Comparison of ENCODE assay signal across 24 cellular contexts in the genomic region with DNA sequence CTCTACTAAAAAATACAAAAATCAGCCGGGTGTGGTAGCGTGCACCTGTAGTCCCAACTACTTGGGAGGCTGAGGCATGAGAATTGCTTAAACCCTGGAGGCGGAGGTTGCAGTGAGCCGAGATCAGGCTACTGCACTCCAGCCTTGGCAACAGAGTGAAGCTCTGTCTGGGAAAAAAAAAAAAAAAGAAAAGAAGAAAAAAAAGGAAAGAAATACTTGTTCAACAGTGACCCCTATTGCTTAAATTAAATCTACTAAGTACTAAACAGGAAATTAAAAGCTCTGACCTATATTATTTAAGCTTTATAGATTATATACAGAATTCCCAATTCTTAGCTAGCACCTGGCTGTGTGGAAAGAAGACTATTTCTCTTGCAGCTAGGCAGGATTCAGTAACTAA. TPM values are rescaled to one million over a fixed set of nuclear protein-coding genes. Genes with fewer than 3 reads are reported as not detected.
DNase-seq lines count a peak whose midpoint lies in the region; ATAC-seq, FAIRE-seq and TF ChIP-seq lines count a peak whose summit lies in the region.
"Had no signal": no experiment of that assay in that cellular context is flagged by ENCODE, and none has a peak within 500 bp of the region (broad histone marks: within the 10 kb centered on the region; RNA-seq: fewer than 3 reads in every experiment).

No MANE protein-coding gene starts in this region.

- CTCF ChIA-PET in HepG2 (lab: Yijun Ruan, JAX; ENCODE audit: low intra/inter-chr PET ratio, low total read pairs) (no interaction called here), K562 (lab: Yijun Ruan, JAX; ENCODE audit: low intra/inter-chr PET ratio) (interaction anchor here (0.6 to 1.5 kb wide), 4 partner anchors 69 to 111 kb away, joined by 3 to 10 read pairs (median 4); no protein-coding TSS in a partner anchor)

- no peaks in the 10 kb centered on the region for H3K79me2 ChIP-seq in HepG2 (ENCODE audit: insufficient read depth, low read length)
- peaks cover 5% of the 10 kb centered on the region; the same call in 1 of the 3 replicates for H3K79me2 ChIP-seq in K562 (ENCODE audit: control insufficient read depth, insufficient read depth, low read length)

- intact Hi-C loops in HepG2 (cut with micrococcal nuclease; ENCODE audit: unreplicated experiment) (no loop called here), K562 (cut with micrococcal nuclease) (loop anchor here (2.0 to 5.0 kb wide), 2 partner anchors 82 to 145 kb away; no protein-coding TSS in a partner anchor)

- POLR2A ChIA-PET in HepG2 (lab: Yijun Ruan, JAX) = interaction anchor here (1.0 kb wide), 1 partner anchor 99 kb away, joined by 3 read pairs; the partner anchor contains the start of gene MED1
- POLR2A ChIA-PET in K562 (lab: Yijun Ruan, JAX) = interaction anchor here (0.7 to 2.0 kb wide), 4 partner anchors 8 to 24 kb away, joined by 3 to 17 read pairs (median 4); no protein-coding TSS in a partner anchor

- ATAC-seq in HepG2 (no peak), K562 (peak; percentile 66), GM18511 (IDR thresholded peaks at IDR 0.05; ENCODE audit: unreplicated experiment) (no peak)
- ATAC-seq: naive thymus-derived CD4-positive, alpha-beta T cell had no signal

- no peak overlapping the region for H3K4me2 ChIP-seq in HepG2 (ENCODE audit: low read depth, low read length)
- no peak overlapping the region for H3K4me2 ChIP-seq in K562 (ENCODE audit: insufficient read depth, low read length)

- H3K4me1 ChIP-seq in liver (ENCODE audit: control insufficient read depth in 4 of 4, insufficient read depth in 4 of 4, low read length in 3 of 4) (peaks cover 0 to 6% (median 0%) of the 10 kb centered on the region in 4 donors), HepG2 (ENCODE audit: insufficient read depth, low read length) (peaks cover 6% of the 10 kb centered on the region), K562 (replicated peaks in 1 of 2; ENCODE audit: control insufficient read depth in 2 of 2, insufficient read depth in 2 of 2, low read length in 2 of 2) (peaks cover 0 to 6% of the 10 kb centered on the region in 2 experiments; a peak in 3 of 5 replicates)
- H3K4me1 ChIP-seq: uterus had no signal

- no peak overlapping the region for H3K27ac Mint-ChIP-seq in endothelial cell (ENCODE audit: unreplicated experiment)
- H3K27ac Mint-ChIP-seq: activated CD4-positive, alpha-beta T cell treated with anti-CD3 and anti-CD28 coated beads, Interleukin-2, amount 10 ng/mL, durations not matched to agents 24 days and 14 days; naive thymus-derived CD4-positive, alpha-beta T cell had no signal

- in situ Hi-C loops in HepG2 (cut with HindIII; ENCODE audit: extremely low pct_ligation_motif_present, low pct_unique_long_range_greater_than_20kb) = no loop called here
- in situ Hi-C loops in K562 (cut with MboI) = no loop called here

- H3K27me3 ChIP-seq in liver (ENCODE audit: control insufficient read depth in 4 of 4, insufficient read depth in 4 of 4, low read length in 3 of 4) = no peaks in the 10 kb centered on the region
- no peaks in the 10 kb centered on the region for H3K27me3 ChIP-seq in HepG2 (ENCODE audit: control insufficient read depth in 1 of 2, insufficient read depth in 2 of 2, low read length in 2 of 2)
- no peaks in the 10 kb centered on the region for H3K27me3 ChIP-seq in K562 (ENCODE audit: control insufficient read depth in 2 of 2, insufficient read depth in 2 of 2, low read length in 2 of 2)
- H3K27me3 ChIP-seq: uterus had no signal

- H3K27ac ChIP-seq in liver (ENCODE audit: low read depth in 1 of 2, low read length in 2 of 2) (no peak overlapping the region), HepG2 (ENCODE audit: extremely low read length, insufficient read depth, low read length) (no peak overlapping the region), K562 (ENCODE audit: extremely low read depth, low read depth, low read length) (peak overlapping the region; percentile 60; the same call in 2 of the 3 replicates)
- H3K27ac ChIP-seq: skin epidermis, uterus had no signal

- TF ChIP-seq POLR2A in HepG2 (IDR thresholded peaks at IDR 0.05; ENCODE audit: insufficient read depth in 1 of 2, low read depth in 2 of 2, low read length in 2 of 2) (no peak), K562 (conservative IDR thresholded peaks at IDR 0.05) (no peak)

- no peaks in the 10 kb centered on the region for H3K9me3 ChIP-seq in liver (ENCODE audit: control insufficient read depth in 4 of 4, low read length in 3 of 4)
- no peaks in the 10 kb centered on the region for H3K9me3 ChIP-seq in HepG2 (ENCODE audit: low read length)
- no peaks in the 10 kb centered on the region for H3K9me3 ChIP-seq in K562 (replicated peaks; ENCODE audit: control insufficient read depth, insufficient read depth, low read depth, low read length)
- H3K9me3 ChIP-seq: uterus had no signal

- no peak for DNase-seq in HepG2 (ENCODE audit: low spot score)
- DNase-seq in K562 (ENCODE audit: extremely low read depth in 1 of 4, low spot score in 3 of 4) = no peak
- no peak for DNase-seq in NCI-H345 treated with DMSO at 0.1 percent for 48 hours (lab: John Stamatoyannopoulos, UW; ENCODE audit: unreplicated experiment)
- DNase-seq in endothelial cell (ENCODE audit: low spot score) = no peak
- no peak for DNase-seq in epidermal melanocyte (ENCODE audit: insufficient read length, low spot score)
- DNase-seq: activated CD4-positive, alpha-beta T cell treated with anti-CD3 and anti-CD28 coated beads, Interleukin-2, amount 10 ng/mL, durations not matched to agents 24 days and 14 days; activated CD8-positive, alpha-beta memory T cell treated with anti-CD3 and anti-CD28 coated beads, Interleukin-2, amount 50 U/mL, for 4 hours; activated effector memory CD4-positive, alpha-beta T cell treated with anti-CD3 and anti-CD28 coated beads, Interleukin-2, amount 50 U/mL, for 16 hours; caudate nucleus; effector CD4-positive, alpha-beta T cell; EL; mesenchymal stem cell; naive thymus-derived CD4-positive, alpha-beta T cell; NCI-H2081; NCI-H526 treated with DMSO at 0.1 percent for 48 hours; posterior cingulate gyrus; stimulated activated CD4-positive, alpha-beta T cell treated with anti-CD3 and anti-CD28 coated beads, Interleukin-4, amount 100 ng/mL, for 1 hour; uterus had no signal

- H3K4me3 ChIP-seq in liver (ENCODE audit: low read depth in 1 of 3, low read length in 3 of 3) (no peak overlapping the region), HepG2 (replicated peaks in 1 of 3; ENCODE audit: insufficient read depth in 1 of 3, low read depth in 2 of 3, low read length in 3 of 3) (no peak overlapping the region), K562 (no peak overlapping the region)
- H3K4me3 ChIP-seq: skin epidermis, uterus had no signal

- BruUV-seq in HepG2 (replicated peaks; lab: Mats Ljungman, UMichigan) (no TSS peak), K562 (replicated peaks; lab: Mats Ljungman, UMichigan) (no TSS peak)

- H3K4me3 Mint-ChIP-seq in endothelial cell (ENCODE audit: unreplicated experiment) = no peak overlapping the region
- H3K4me3 Mint-ChIP-seq: activated CD4-positive, alpha-beta T cell treated with anti-CD3 and anti-CD28 coated beads, Interleukin-2, amount 10 ng/mL, durations not matched to agents 24 days and 14 days; naive thymus-derived CD4-positive, alpha-beta T cell had no signal

- TF ChIP-seq CTCF in liver (IDR thresholded peaks at IDR 0.05; ENCODE audit: low read depth, low read length, missing input control) = no peak
- no peak for TF ChIP-seq CTCF in HepG2 (CRISPR knock-in tag; IDR thresholded peaks at IDR 0.05)
- peak; percentile 11; the same call in 1 of the 2 replicates for TF ChIP-seq CTCF in LNCAP (IDR thresholded peaks at IDR 0.05)
- TF ChIP-seq CTCF in K562 (IDR thresholded peaks at IDR 0.05 in 2 of 3, conservative IDR thresholded peaks at IDR 0.05 in 1 of 3; ENCODE audit: insufficient read depth in 2 of 3, low read depth in 1 of 3, low read length in 3 of 3) = peak in 1 of 3 experiments; percentile 51; a peak in 2 of 6 replicates
- TF ChIP-seq CTCF in endothelial cell (IDR thresholded peaks at IDR 0.05; ENCODE audit: unreplicated experiment) = no peak

- TF ChIP-seq RAD21 in liver (IDR thresholded peaks at IDR 0.05) (peak; percentile 16 to 43), HepG2 (CRISPR knock-in tag; IDR thresholded peaks at IDR 0.05) (no peak), K562 (CRISPR knock-in tag; conservative IDR thresholded peaks at IDR 0.05 in 1 of 2, IDR thresholded peaks at IDR 0.05 in 1 of 2) (peak in 1 of 2 experiments; percentile 38; a peak in 2 of 4 replicates)

- no peaks in the 10 kb centered on the region for H3K27me3 Mint-ChIP-seq in endothelial cell (ENCODE audit: unreplicated experiment)
- H3K27me3 Mint-ChIP-seq: activated CD4-positive, alpha-beta T cell treated with anti-CD3 and anti-CD28 coated beads, Interleukin-2, amount 10 ng/mL, durations not matched to agents 24 days and 14 days; naive thymus-derived CD4-positive, alpha-beta T cell had no signal

- H4K20me1 ChIP-seq in HepG2 (ENCODE audit: insufficient read depth, low read length) (no peaks in the 10 kb centered on the region; the same call in none of the 2 replicates), K562 (replicated peaks; ENCODE audit: control insufficient read depth, insufficient read depth, low read length) (no peaks in the 10 kb centered on the region)

- 72% methylated on average over 4 of the region's 4 CpGs for WGBS in liver
- 95% methylated on average over 4 of the region's 4 CpGs for WGBS in HepG2 (ENCODE audit: low lambda C conversion rate)
- 45% methylated on average over 4 of the region's 4 CpGs for WGBS in K562 (ENCODE audit: insufficient coverage, low coverage, missing lambda C conversion rate)

- FAIRE-seq in HepG2 (lab: Jason Lieb, UNC) (no peak), K562 (lab: Jason Lieb, UNC) (no peak)
- FAIRE-seq: islet of Langerhans, TTC549 had no signal

- H3K4me1 Mint-ChIP-seq in endothelial cell (ENCODE audit: unreplicated experiment) = peaks cover 8% of the 10 kb centered on the region

- no peaks in the 10 kb centered on the region for H3K36me3 Mint-ChIP-seq in endothelial cell (ENCODE audit: low read depth, unreplicated experiment)

- H3K9me3 Mint-ChIP-seq in endothelial cell (ENCODE audit: unreplicated experiment) = no peaks in the 10 kb centered on the region
- H3K9me3 Mint-ChIP-seq: activated CD4-positive, alpha-beta T cell treated with anti-CD3 and anti-CD28 coated beads, Interleukin-2, amount 10 ng/mL, durations not matched to agents 24 days and 14 days had no signal

- no peak overlapping the region for H2AFZ ChIP-seq in HepG2 (ENCODE audit: low read length)
- H2AFZ ChIP-seq in K562 (ENCODE audit: low read depth, low read length) = peak overlapping the region; percentile 66; the same call in 1 of the 2 replicates

- no peaks in the 10 kb centered on the region for H3K9me1 ChIP-seq in K562 (ENCODE audit: control insufficient read depth, insufficient read depth, low read length)

- H3K36me3 ChIP-seq in liver (ENCODE audit: control insufficient read depth in 4 of 4, insufficient read depth in 3 of 4, low read depth in 1 of 4, low read length in 3 of 4) (no peaks in the 10 kb centered on the region), HepG2 (replicated peaks in 1 of 2; ENCODE audit: control insufficient read depth in 1 of 2, insufficient read depth in 2 of 2, low read length in 2 of 2) (no peaks in the 10 kb centered on the region), K562 (ENCODE audit: control insufficient read depth, insufficient read depth, low read length) (no peaks in the 10 kb centered on the region)
- H3K36me3 ChIP-seq: uterus had no signal

- TF ChIP-seq EP300 in HepG2 (IDR thresholded peaks at IDR 0.05; ENCODE audit: low read depth in 2 of 2, low read length in 2 of 2) = no peak
- no peak for TF ChIP-seq EP300 in HepG2 (CRISPR knock-in tag; IDR thresholded peaks at IDR 0.05; ENCODE audit: borderline replicate concordance)
- no peak for TF ChIP-seq EP300 in K562 (IDR thresholded peaks at IDR 0.05; ENCODE audit: low read length)

- H3K9ac ChIP-seq in liver (ENCODE audit: low read depth in 1 of 2, low read length in 2 of 2) (no peak overlapping the region), HepG2 (ENCODE audit: insufficient read depth, low read depth, low read length) (no peak overlapping the region), K562 (ENCODE audit: insufficient read depth in 1 of 2, low read depth in 2 of 2, low read length in 2 of 2) (0 out of 4 replicates have a peak overlapping the region, but pooled peaks of 1 of the 2 experiments have one; percentile 25)

RNA-seq across cellular contexts. Expression of gene FBXL20, which starts 48.9 kb away (rescaled TPM):
- total RNA-seq in liver (1 to 10 TPM; 7.9 to 8.4 TPM), HepG2 (2016; rRNA removed; fragmentation: Illumina TruSeq; extraction: Trizol) (10.2 and 10.6 TPM in 2 replicates), K562 (2014; rRNA removed) (5.1 and 6.9 TPM in 2 replicates), K562 (2014; rRNA removed; fragmentation: Illumina TruSeq; extraction: Trizol) (8.6 and 11.7 TPM in 2 replicates), K562 (2015; rRNA removed; fragmentation: Illumina TruSeq; extraction: Trizol) (5.6 and 6.3 TPM in 2 replicates), K562 (2021) (13.6 and 15.1 TPM in 2 replicates), endothelial cell (ENCODE audit: unreplicated experiment) (26.6 TPM)
- polyA plus RNA-seq in liver (1 to 10 TPM; 1.6 to 2.5 TPM), HepG2 (2011; rRNA removed) (8.6 and 10.3 TPM in 2 replicates), K562 (2011; rRNA removed) (9.4 and 10.4 TPM in 2 replicates), K562 (2014; fragmentation: Illumina TruSeq; extraction: Trizol) (6.2 and 6.3 TPM in 2 replicates), K562 (2014; fragmentation: Nextera tagmentation; extraction: Ambion mirVana) (1 to 10 TPM; 1.8 to 3.0 TPM), K562 (2014; rRNA removed) (4.5 and 4.7 TPM in 2 replicates)
- total RNA-seq in HepG2 (2016; cell fraction: cytosol; rRNA removed; fragmentation: Illumina TruSeq; extraction: Trizol; ENCODE audit: low read depth) = 4.1 and 5.1 TPM in 2 replicates
- 9.3 and 10.2 TPM in 2 replicates for total RNA-seq in HepG2 (2016; cell fraction: insoluble cytoplasmic fraction; rRNA removed; fragmentation: Illumina TruSeq; extraction: Trizol)
- total RNA-seq in HepG2 (2016; cell fraction: membrane; rRNA removed; fragmentation: Illumina TruSeq; extraction: Trizol) = 10.7 and 11.6 TPM in 2 replicates
- 10.7 and 11.2 TPM in 2 replicates for total RNA-seq in HepG2 (2016; cell fraction: nucleus; rRNA removed; fragmentation: Illumina TruSeq; extraction: Trizol)
- polyA plus RNA-seq in HepG2 (2011; cell fraction: cytosol; rRNA removed) = 4.0 and 5.6 TPM in 2 replicates
- 8.7 and 9.9 TPM in 2 replicates for polyA plus RNA-seq in HepG2 (2011; cell fraction: nucleus; rRNA removed)
- polyA plus RNA-seq in HepG2 (2012) = 6.3 and 7.0 TPM in 2 replicates
- polyA plus RNA-seq in HepG2 (2016; cell fraction: cytosol; fragmentation: Illumina TruSeq; extraction: Trizol; ENCODE audit: low read depth) = 3.3 and 4.2 TPM in 2 replicates
- 7.4 and 8.3 TPM in 2 replicates for polyA plus RNA-seq in HepG2 (2016; cell fraction: insoluble cytoplasmic fraction; fragmentation: Illumina TruSeq; extraction: Trizol; ENCODE audit: low read depth)
- polyA plus RNA-seq in HepG2 (2016; cell fraction: membrane; fragmentation: Illumina TruSeq; extraction: Trizol; ENCODE audit: low read depth) = 8.4 and 10.3 TPM in 2 replicates
- polyA plus RNA-seq in HepG2 (2016; cell fraction: nucleus; fragmentation: Illumina TruSeq; extraction: Trizol; ENCODE audit: insufficient read depth, low read depth) = 12.9 and 13.2 TPM in 2 replicates
- polyA minus RNA-seq in HepG2 (2011; rRNA and poly(A)+ RNA removed; ENCODE audit: low replicate concordance) = 12.6 and 13.8 TPM in 2 replicates
- polyA minus RNA-seq in HepG2 (2011; cell fraction: cytosol; rRNA and poly(A)+ RNA removed) = 7.7 and 10.4 TPM in 2 replicates
- polyA minus RNA-seq in HepG2 (2011; cell fraction: nucleus; rRNA and poly(A)+ RNA removed) = 11.8 and 12.8 TPM in 2 replicates
- 21.3 and 41.9 TPM in 2 replicates for total RNA-seq in K562 (2011; cell fraction: chromatin; rRNA removed; ENCODE audit: low replicate concordance)
- total RNA-seq in K562 (2011; cell fraction: nucleolus; rRNA removed) = 11.3 and 12.9 TPM in 2 replicates
- total RNA-seq in K562 (2011; cell fraction: nucleoplasm; rRNA removed) = 24.6 and 38.2 TPM in 2 replicates
- polyA plus RNA-seq in K562 (2011; cell fraction: cytosol; rRNA removed) = 7.3 and 7.9 TPM in 2 replicates
- 9.1 and 10.9 TPM in 2 replicates for polyA plus RNA-seq in K562 (2011; cell fraction: nucleus; rRNA removed)
- 4.6 and 6.6 TPM in 2 replicates for polyA plus RNA-seq in K562 (2012)
- polyA minus RNA-seq in K562 (2011; rRNA and poly(A)+ RNA removed) = 18.0 and 22.0 TPM in 2 replicates
- polyA minus RNA-seq in K562 (2011; cell fraction: cytosol; rRNA and poly(A)+ RNA removed) = 10.3 and 10.8 TPM in 2 replicates
- 3.2 and 5.2 TPM in 2 replicates for polyA minus RNA-seq in K562 (2011; cell fraction: nucleus; rRNA and poly(A)+ RNA removed)
